Comparison of ENCODE assay signal across 8 cellular contexts in the genomic region with DNA sequence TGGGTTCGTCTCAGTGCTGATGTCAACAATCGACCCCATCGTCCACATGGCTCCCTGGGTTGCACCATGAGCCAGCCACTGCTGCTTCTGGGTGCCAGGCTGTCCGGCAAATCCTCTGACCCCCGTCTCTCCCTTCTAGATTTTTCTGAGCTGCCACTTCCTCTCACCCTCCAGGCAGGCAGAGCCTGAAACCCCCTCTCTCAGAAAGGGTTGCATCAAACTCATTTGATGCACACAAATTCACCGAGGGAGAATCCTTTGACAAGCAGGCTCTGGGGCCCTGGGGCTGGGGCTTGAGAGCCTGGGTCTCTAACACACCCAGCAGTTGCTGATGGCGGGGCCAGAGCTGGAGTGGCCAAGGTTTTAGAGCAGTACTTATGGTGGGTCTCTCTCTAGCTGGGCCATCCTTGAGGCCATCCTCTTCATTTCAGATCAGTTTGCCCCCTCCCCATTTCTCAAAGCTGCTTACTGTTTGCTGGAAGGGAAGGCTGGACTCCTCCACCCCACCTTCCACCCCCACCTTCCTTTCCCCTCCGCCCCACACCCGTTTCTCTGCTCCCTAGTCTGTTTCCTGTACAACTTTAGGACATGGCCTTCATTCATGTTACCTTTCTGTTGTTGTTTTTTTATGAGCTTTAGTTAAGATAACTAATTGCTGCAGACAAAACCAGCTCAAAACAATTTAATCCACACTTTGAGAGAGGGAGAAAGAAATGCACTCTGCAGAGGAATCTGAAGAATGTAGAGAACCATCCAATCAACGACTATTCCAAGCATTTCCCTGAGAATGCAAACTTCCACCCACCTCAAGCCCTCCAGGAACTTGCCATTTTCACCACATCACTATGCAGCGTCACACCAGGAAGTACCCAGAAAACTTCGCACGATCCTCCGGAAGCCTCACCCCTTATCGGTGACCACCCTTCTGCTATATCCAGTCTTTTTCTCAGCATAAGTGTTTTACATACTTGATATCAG.
DNase-seq lines count a peak whose midpoint lies in the region; ATAC-seq lines count a peak whose summit lies in the region.

No MANE protein-coding gene starts in this region.

- H3K4me1 Mint-ChIP-seq in activated naive CD8-positive, alpha-beta T cell (ENCODE audit: low read depth): peaks cover 79% of the 10 kb centered on the region

- in situ Hi-C loops in ACHN (cut with HindIII; ENCODE audit: low pct_ligation_motif_present, low pct_unique_long_range_greater_than_20kb, low sequenced_read_pairs): no loop called here

- DNase-seq in ACHN (peak; percentile 76), HCEC 1CT (peak; percentile 27), left kidney (ENCODE audit: low read depth, low spot score) (peak; percentile 76), RPMI8226 (no peak), hypothalamus (lab: John Stamatoyannopoulos, UW) (no peak), NCI-H187 treated with DMSO at 0.1 percent for 48 hours (lab: John Stamatoyannopoulos, UW) (no peak)

- no peaks in the 10 kb centered on the region for H3K27me3 Mint-ChIP-seq in activated naive CD8-positive, alpha-beta T cell

- no peaks in the 10 kb centered on the region for H3K36me3 Mint-ChIP-seq in activated naive CD8-positive, alpha-beta T cell

- H3K9me3 Mint-ChIP-seq in activated naive CD8-positive, alpha-beta T cell (ENCODE audit: low read depth): no peaks in the 10 kb centered on the region

- H3K27ac Mint-ChIP-seq in activated naive CD8-positive, alpha-beta T cell: peak overlapping the region; percentile 97

- no peak for ATAC-seq in GM21825 (IDR thresholded peaks at IDR 0.05; ENCODE audit: unreplicated experiment)

- H3K4me3 Mint-ChIP-seq in activated naive CD8-positive, alpha-beta T cell: peak overlapping the region; percentile 70

Comparison
In these comparisons a context has a peak if more than half of its experiments do, and no peak if none do; other contexts are left out.
1. DNase-seq: peak in ACHN (single experiment), HCEC 1CT (single experiment) and left kidney (single experiment); none in RPMI8226 (single experiment), hypothalamus (0 of 51) and NCI-H187 treated with DMSO at 0.1 percent for 48 hours (single experiment).